In genomic region chr5:37945446-37945845, GRCh38 we compare ENCODE assay signal across 24 cellular contexts.
"Had no signal": no experiment of that assay in that cellular context is flagged by ENCODE, and none has a peak within 500 bp of the region (broad histone marks: within the 10 kb centered on the region; RNA-seq: fewer than 3 reads in every experiment).

No MANE protein-coding gene starts in this region.

- DNase-seq: colonic mucosa; cortex of kidney; dermis blood vessel endothelial cell; dorsolateral prefrontal cortex; effector CD4-positive, alpha-beta T cell; effector CD8-positive, alpha-beta T cell; effector memory CD4-positive, alpha-beta T cell; effector memory CD8-positive, alpha-beta T cell; endodermal cell; erythroblast; esophagus squamous epithelium; foreskin fibroblast; foreskin keratinocyte; foreskin melanocyte; gastrocnemius medialis; glutamatergic neuron; head of caudate nucleus; heart left ventricle; heart right ventricle had no signal

- H3K4me1 ChIP-seq: colonic mucosa, esophagus squamous epithelium, gastrocnemius medialis, gastroesophageal sphincter, heart left ventricle, heart right ventricle had no signal

- H3K36me3 ChIP-seq: colonic mucosa, esophagus squamous epithelium, gastrocnemius medialis, gastroesophageal sphincter, heart left ventricle, heart right ventricle had no signal

- H3K27ac ChIP-seq: colonic mucosa, coronary artery, dorsolateral prefrontal cortex, epithelial cell of prostate, esophagus squamous epithelium, foreskin keratinocyte, gastrocnemius medialis, gastroesophageal sphincter, heart left ventricle, heart right ventricle, hepatocyte had no signal

- H3K9me3 ChIP-seq: colonic mucosa, esophagus squamous epithelium, gastrocnemius medialis, gastroesophageal sphincter, heart left ventricle, heart right ventricle had no signal

- H3K27me3 ChIP-seq: colonic mucosa, esophagus squamous epithelium, foreskin keratinocyte, gastrocnemius medialis, gastroesophageal sphincter, heart left ventricle, heart right ventricle, hepatocyte had no signal

- H3K4me3 ChIP-seq: colonic mucosa, coronary artery, dorsolateral prefrontal cortex, esophagus squamous epithelium, gastrocnemius medialis, gastroesophageal sphincter, heart left ventricle, heart right ventricle, hepatocyte had no signal

- ATAC-seq: effector memory CD8-positive, alpha-beta T cell; esophagus mucosa; foreskin keratinocyte; gastrocnemius medialis; gastroesophageal sphincter; heart left ventricle; heart right ventricle had no signal
